ENCODE assay signal across 19 cellular contexts in genomic region chr4:106048250-106048931, GRCh38.
DNase-seq lines count a peak whose midpoint lies in the region; ATAC-seq and TF ChIP-seq lines count a peak whose summit lies in the region.
"Had no signal": no experiment of that assay in that cellular context is flagged by ENCODE, and none has a peak within 500 bp of the region (broad histone marks: within the 10 kb centered on the region; RNA-seq: fewer than 3 reads in every experiment).

No MANE protein-coding gene starts in this region.

- no peak overlapping the region for H3K4me3 Mint-ChIP-seq in nephron

- H2AFZ ChIP-seq in fibroblast of lung (ENCODE audit: low read length) = no peak overlapping the region

- H3K4me1 Mint-ChIP-seq in nephron = peaks cover 42% of the 10 kb centered on the region

- no peaks in the 10 kb centered on the region for H3K79me2 ChIP-seq in fibroblast of lung (ENCODE audit: control insufficient read depth, insufficient read depth, low read length)

- H3K4me1 ChIP-seq in fibroblast of lung (ENCODE audit: control insufficient read depth, extremely low read depth, insufficient read depth, low read length) (peaks cover 2% of the 10 kb centered on the region), Peyer's patch (no peaks in the 10 kb centered on the region)

- no peak for TF ChIP-seq POLR2A in Peyer's patch (IDR thresholded peaks at IDR 0.05)

- H3K9me3 ChIP-seq in fibroblast of lung (ENCODE audit: control insufficient read depth, insufficient read depth, low read depth, low read length) = no peaks in the 10 kb centered on the region
- H3K9me3 ChIP-seq in Peyer's patch = no peaks in the 10 kb centered on the region
- H3K9me3 ChIP-seq: thyroid gland had no signal

- peak overlapping the region; percentile 7 for H3K4me2 ChIP-seq in fibroblast of lung (ENCODE audit: extremely low read depth, insufficient read depth, low read length)

- no peaks in the 10 kb centered on the region for H3K9me3 Mint-ChIP-seq in nephron

- H4K20me1 ChIP-seq in fibroblast of lung (ENCODE audit: control insufficient read depth, extremely low read depth, insufficient read depth, low read length) = no peaks in the 10 kb centered on the region

- no peak for ATAC-seq in HG03565 (IDR thresholded peaks at IDR 0.05; ENCODE audit: unreplicated experiment)

- peak overlapping the region; percentile 82 to 92 (median 86) for H3K27ac Mint-ChIP-seq in nephron

- TF ChIP-seq CTCF in fibroblast of lung (conservative IDR thresholded peaks at IDR 0.05 in 1 of 2, IDR thresholded peaks at IDR 0.05 in 1 of 2; ENCODE audit: low read depth in 1 of 2, low read length in 2 of 2) = no peak
- TF ChIP-seq CTCF in nephron (IDR thresholded peaks at IDR 0.05; ENCODE audit: unreplicated experiment in 3 of 3) = no peak
- TF ChIP-seq CTCF in Peyer's patch (IDR thresholded peaks at IDR 0.05) = no peak

- H3K9ac ChIP-seq in fibroblast of lung (ENCODE audit: insufficient read depth, low read length) = no peak overlapping the region

- H3K4me3 ChIP-seq in fibroblast of lung (replicated peaks in 1 of 4; ENCODE audit: control extremely low read depth in 1 of 4, insufficient read depth in 1 of 4, low read depth in 3 of 4, low read length in 4 of 4) (no peak overlapping the region), Peyer's patch (no peak overlapping the region)
- H3K4me3 ChIP-seq: thyroid gland had no signal

- DNase-seq in amniotic epithelial cell (ENCODE audit: low read depth) = peak; percentile 95
- peak; percentile 32 to 71 for DNase-seq in fibroblast of lung (ENCODE audit: low read depth in 2 of 2)
- no peak for DNase-seq in globus pallidus (ENCODE audit: low spot score)
- DNase-seq in KG1 (lab: John Stamatoyannopoulos, UW) = no peak
- DNase-seq in Peyer's patch = no peak
- DNase-seq: activated CD4-positive, CD25-positive, alpha-beta regulatory T cell; activated effector memory CD4-positive, alpha-beta T cell treated with Interleukin-2 at 50 U/mL for 16 hours; amniotic stem cell; C1 segment of cervical spinal cord; DMS 273 treated with DMSO at 0.1 percent for 48 hours; left cardiac atrium; MM.1S; NCI-H1694 treated with DMSO at 0.1 percent for 48 hours; NCI-H345; stimulated activated CD4-positive, alpha-beta T cell treated with anti-CD3 and anti-CD28 coated beads, Interleukin-4, amount 100 ng/mL, for 4 hours; stimulated activated CD8-positive, alpha-beta memory T cell treated with anti-CD3 and anti-CD28 coated beads, Interleukin-4, amount 100 ng/mL, for 48 hours; thyroid gland had no signal

- H3K36me3 ChIP-seq in fibroblast of lung (ENCODE audit: control insufficient read depth, insufficient read depth, low read length) = no peaks in the 10 kb centered on the region
- H3K36me3 ChIP-seq in Peyer's patch = no peaks in the 10 kb centered on the region
- H3K36me3 ChIP-seq: thyroid gland had no signal

- no peaks in the 10 kb centered on the region for H3K27me3 Mint-ChIP-seq in nephron (ENCODE audit: low read depth)

- no peaks in the 10 kb centered on the region for H3K27me3 ChIP-seq in fibroblast of lung (ENCODE audit: control insufficient read depth, insufficient read depth, low read length)
- no peaks in the 10 kb centered on the region for H3K27me3 ChIP-seq in Peyer's patch
- H3K27me3 ChIP-seq: thyroid gland had no signal

- H3K36me3 Mint-ChIP-seq in nephron (ENCODE audit: low read depth) = peaks cover 17% of the 10 kb centered on the region

- H3K27ac ChIP-seq in fibroblast of lung (ENCODE audit: insufficient read depth, low read length) (no peak overlapping the region), Peyer's patch (peak overlapping the region in 1 of 4 donors; percentile 1)
- H3K27ac ChIP-seq: thyroid gland had no signal

Comparison
In these comparisons a context has a peak if more than half of its experiments do, and no peak if none do; other contexts are left out.
1. DNase-seq: peak in amniotic epithelial cell (single experiment) and fibroblast of lung (2 of 2); none in globus pallidus (single experiment), KG1 (single experiment) and Peyer's patch (0 of 3).